33 cellular contexts compared by ENCODE assay signal in genomic region chr19:5526691-5527090, GRCh38. TPM values are rescaled to one million over a fixed set of nuclear protein-coding genes. Genes with fewer than 3 reads are reported as not detected.
"Had no signal": no experiment of that assay in that cellular context is flagged by ENCODE, and none has a peak within 500 bp of the region (broad histone marks: within the 10 kb centered on the region; RNA-seq: fewer than 3 reads in every experiment).

No MANE protein-coding gene starts in this region.

- H2AFZ ChIP-seq: neural progenitor cell, parathyroid adenoma had no signal

- H3K36me3 ChIP-seq: neural progenitor cell, neutrophil, ovary, spleen, suprapubic skin, tibial artery, transverse colon, upper lobe of right lung, uterus had no signal

- H3K9ac ChIP-seq: neural progenitor cell, parathyroid adenoma had no signal

- H3K4me1 ChIP-seq: parathyroid adenoma, psoas muscle, spleen, suprapubic skin, testis, tibial artery, transverse colon, upper lobe of right lung, uterus had no signal

- H3K79me2 ChIP-seq: parathyroid adenoma had no signal

- H3K9me3 ChIP-seq: neutrophil, ovary, psoas muscle, spleen, suprapubic skin, testis, tibial artery, transverse colon, upper lobe of right lung, uterus had no signal

- H3K27ac ChIP-seq: neural progenitor cell, neutrophil, ovary, parathyroid adenoma, psoas muscle, skin epidermis, spleen, suprapubic skin, testis, tibial artery, transverse colon, upper lobe of right lung, uterus had no signal

- DNase-seq: naive B cell; naive thymus-derived CD8-positive, alpha-beta T cell; nucleus accumbens; ovary; psoas muscle; right cardiac atrium; spleen; stimulated activated CD4-positive, alpha-beta T cell treated with anti-CD3 and anti-CD28 coated beads, Interleukin-12 subunit alpha, Interleukin-12 subunit beta, amount 100 ng/mL, for 4 hours; stimulated activated CD4-positive, alpha-beta T cell treated with anti-CD3 and anti-CD28 coated beads, Interleukin-1b, Interleukin-23, amount 100 ng/mL, for 48 hours; stimulated activated CD4-positive, alpha-beta T cell treated with anti-CD3 and anti-CD28 coated beads, Interleukin-4, amount 100 ng/mL, for 1 hour; stimulated activated CD4-positive, alpha-beta T cell treated with anti-CD3 and anti-CD28 coated beads, Interleukin-4, amount 100 ng/mL, for 4 hours; stimulated activated CD8-positive, alpha-beta memory T cell treated with anti-CD3 and anti-CD28 coated beads, Interleukin-4, amount 100 ng/mL, for 48 hours; stimulated activated naive CD4-positive, alpha-beta T cell; stimulated activated naive CD8-positive, alpha-beta T cell treated with anti-CD3 and anti-CD28 coated beads, Interleukin-15, amount 100 ng/mL, for 72 hours; stimulated activated naive CD8-positive, alpha-beta T cell treated with anti-CD3 and anti-CD28 coated beads, Interleukin-15, Interleukin-2, amounts not matched to agents 100 U/mL and 50 U/mL, for 24 hours; substantia nigra; testis; tibial artery; transverse colon; upper lobe of right lung; uterus had no signal

- H3K36me3 Mint-ChIP-seq: naive thymus-derived CD8-positive, alpha-beta T cell; natural killer cell treated with Interleukin-12 subunit alpha and Interleukin-12 subunit beta and Interleukin-15 and Interleukin-18, amount 100 ng/mL, for 72 hours; neural progenitor cell; stimulated activated memory B cell treated with anti-CD40 and anti-IgM and Interleukin-4, amounts not matched to agents 10 μg/mL and 1 μg/mL and 100 μg/mL, for 72 hours; type B pancreatic cell had no signal

- H3K4me2 ChIP-seq: neural progenitor cell, smooth muscle cell had no signal

- H3K4me3 ChIP-seq: neural progenitor cell, ovary, psoas muscle, skin epidermis, smooth muscle cell, spleen, suprapubic skin, testis, tibial artery, transverse colon, upper lobe of right lung, uterus had no signal

- H3K4me1 Mint-ChIP-seq: stimulated activated memory B cell treated with anti-CD40 and anti-IgM and Interleukin-4, amounts not matched to agents 10 μg/mL and 1 μg/mL and 100 μg/mL, for 72 hours; stimulated activated naive CD8-positive, alpha-beta T cell treated with anti-CD3 and anti-CD28 coated beads, Interleukin-15, amount 100 ng/mL, for 72 hours had no signal

- ATAC-seq: naive thymus-derived CD8-positive, alpha-beta T cell; natural killer cell treated with Interleukin-12 subunit alpha and Interleukin-12 subunit beta and Interleukin-15 and Interleukin-18, amount 100 ng/mL, for 72 hours; psoas muscle; right cardiac atrium; sciatic nerve; stimulated activated memory B cell treated with anti-CD40 and anti-IgM and Interleukin-4, amounts not matched to agents 10 μg/mL and 1 μg/mL and 100 μg/mL, for 72 hours; stimulated activated naive CD8-positive, alpha-beta T cell treated with anti-CD3 and anti-CD28 coated beads, Interleukin-15, amount 100 ng/mL, for 72 hours; stimulated activated naive CD8-positive, alpha-beta T cell treated with anti-CD3 and anti-CD28 coated beads, Interleukin-15, Interleukin-2, amounts not matched to agents 100 U/mL and 50 U/mL, for 24 hours; upper lobe of right lung had no signal

- H3K4me3 Mint-ChIP-seq: naive B cell; naive thymus-derived CD8-positive, alpha-beta T cell; natural killer cell treated with Interleukin-12 subunit alpha and Interleukin-12 subunit beta and Interleukin-15 and Interleukin-18, amount 100 ng/mL, for 72 hours; neural progenitor cell; stimulated activated memory B cell treated with anti-CD40 and anti-IgM and Interleukin-4, amounts not matched to agents 10 μg/mL and 1 μg/mL and 100 μg/mL, for 72 hours; stimulated activated naive CD8-positive, alpha-beta T cell treated with anti-CD3 and anti-CD28 coated beads, Interleukin-15, amount 100 ng/mL, for 72 hours; type B pancreatic cell had no signal

- H3K9me3 Mint-ChIP-seq: natural killer cell treated with Interleukin-12 subunit alpha and Interleukin-12 subunit beta and Interleukin-15 and Interleukin-18, amount 100 ng/mL, for 72 hours; type B pancreatic cell had no signal

- H3K27ac Mint-ChIP-seq: naive B cell; naive thymus-derived CD8-positive, alpha-beta T cell; natural killer cell treated with Interleukin-12 subunit alpha and Interleukin-12 subunit beta and Interleukin-15 and Interleukin-18, amount 100 ng/mL, for 72 hours; neural progenitor cell; progenitor cell of endocrine pancreas; stimulated activated memory B cell treated with anti-CD40 and anti-IgM and Interleukin-4, amounts not matched to agents 10 μg/mL and 1 μg/mL and 100 μg/mL, for 72 hours; stimulated activated naive CD8-positive, alpha-beta T cell treated with anti-CD3 and anti-CD28 coated beads, Interleukin-15, amount 100 ng/mL, for 72 hours; type B pancreatic cell had no signal

- H3K27me3 ChIP-seq: neural progenitor cell, ovary, testis, uterus had no signal

RNA-seq across cellular contexts. Expression of gene TINCR, which starts 41.1 kb away (rescaled TPM):
- total RNA-seq: renal cortical epithelial cell had no signal
